1 cellular context compared by ENCODE assay signal in genomic region chr11:124674571-124674970, GRCh38.
TF ChIP-seq lines count a peak whose summit lies in the region.

No MANE protein-coding gene starts in this region.

TF ChIP-seq in GM23338, 12 proteins besides CTCF, POLR2A, EP300 and RAD21 (continued from another document):
- TF ChIP-seq REST (IDR thresholded peaks at IDR 0.05; ENCODE audit: unreplicated experiment) (no peak), ZNF331 (CRISPR knock-in tag; IDR thresholded peaks at IDR 0.05; ENCODE audit: low read depth) (no peak)
